1 cellular context compared by ENCODE assay signal in the genomic region with DNA sequence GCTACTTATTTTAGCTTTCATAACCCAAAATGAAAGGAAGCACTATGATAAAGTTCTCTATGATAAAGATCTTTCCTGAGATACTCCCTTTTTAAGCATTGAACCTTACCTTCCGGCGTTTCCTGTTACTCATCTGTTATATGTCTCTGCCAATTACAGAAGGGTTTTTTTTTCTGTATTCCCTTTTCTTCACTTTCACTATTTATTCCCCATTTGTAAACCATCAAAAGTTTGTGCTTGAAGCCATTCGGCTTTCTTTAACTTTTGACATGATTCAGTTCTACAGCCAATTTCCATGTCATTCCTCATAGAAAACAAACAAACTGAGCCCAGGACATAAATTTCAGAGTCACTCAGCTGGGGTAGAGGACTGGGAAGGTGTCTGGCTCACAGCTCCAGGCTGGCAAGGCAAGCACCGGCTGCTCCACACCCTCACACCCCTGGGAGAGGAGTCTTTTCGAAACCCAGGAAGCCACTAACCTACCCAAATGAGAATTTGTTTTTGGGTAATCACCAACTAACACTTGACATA.
TF ChIP-seq lines count a peak whose summit lies in the region.

No MANE protein-coding gene starts in this region.

TF ChIP-seq in GM12878, 131 proteins besides CTCF, POLR2A, EP300 and RAD21:
- TF ChIP-seq, protein P1, sequence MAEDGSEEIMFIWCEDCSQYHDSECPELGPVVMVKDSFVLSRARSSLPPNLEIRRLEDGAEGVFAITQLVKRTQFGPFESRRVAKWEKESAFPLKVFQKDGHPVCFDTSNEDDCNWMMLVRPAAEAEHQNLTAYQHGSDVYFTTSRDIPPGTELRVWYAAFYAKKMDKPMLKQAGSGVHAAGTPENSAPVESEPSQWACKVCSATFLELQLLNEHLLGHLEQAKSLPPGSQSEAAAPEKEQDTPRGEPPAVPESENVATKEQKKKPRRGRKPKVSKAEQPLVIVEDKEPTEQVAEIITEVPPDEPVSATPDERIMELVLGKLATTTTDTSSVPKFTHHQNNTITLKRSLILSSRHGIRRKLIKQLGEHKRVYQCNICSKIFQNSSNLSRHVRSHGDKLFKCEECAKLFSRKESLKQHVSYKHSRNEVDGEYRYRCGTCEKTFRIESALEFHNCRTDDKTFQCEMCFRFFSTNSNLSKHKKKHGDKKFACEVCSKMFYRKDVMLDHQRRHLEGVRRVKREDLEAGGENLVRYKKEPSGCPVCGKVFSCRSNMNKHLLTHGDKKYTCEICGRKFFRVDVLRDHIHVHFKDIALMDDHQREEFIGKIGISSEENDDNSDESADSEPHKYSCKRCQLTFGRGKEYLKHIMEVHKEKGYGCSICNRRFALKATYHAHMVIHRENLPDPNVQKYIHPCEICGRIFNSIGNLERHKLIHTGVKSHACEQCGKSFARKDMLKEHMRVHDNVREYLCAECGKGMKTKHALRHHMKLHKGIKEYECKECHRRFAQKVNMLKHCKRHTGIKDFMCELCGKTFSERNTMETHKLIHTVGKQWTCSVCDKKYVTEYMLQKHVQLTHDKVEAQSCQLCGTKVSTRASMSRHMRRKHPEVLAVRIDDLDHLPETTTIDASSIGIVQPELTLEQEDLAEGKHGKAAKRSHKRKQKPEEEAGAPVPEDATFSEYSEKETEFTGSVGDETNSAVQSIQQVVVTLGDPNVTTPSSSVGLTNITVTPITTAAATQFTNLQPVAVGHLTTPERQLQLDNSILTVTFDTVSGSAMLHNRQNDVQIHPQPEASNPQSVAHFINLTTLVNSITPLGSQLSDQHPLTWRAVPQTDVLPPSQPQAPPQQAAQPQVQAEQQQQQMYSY (CRISPR knock-in tag; IDR thresholded peaks at IDR 0.05): no peak
- TF ChIP-seq, protein P2, sequence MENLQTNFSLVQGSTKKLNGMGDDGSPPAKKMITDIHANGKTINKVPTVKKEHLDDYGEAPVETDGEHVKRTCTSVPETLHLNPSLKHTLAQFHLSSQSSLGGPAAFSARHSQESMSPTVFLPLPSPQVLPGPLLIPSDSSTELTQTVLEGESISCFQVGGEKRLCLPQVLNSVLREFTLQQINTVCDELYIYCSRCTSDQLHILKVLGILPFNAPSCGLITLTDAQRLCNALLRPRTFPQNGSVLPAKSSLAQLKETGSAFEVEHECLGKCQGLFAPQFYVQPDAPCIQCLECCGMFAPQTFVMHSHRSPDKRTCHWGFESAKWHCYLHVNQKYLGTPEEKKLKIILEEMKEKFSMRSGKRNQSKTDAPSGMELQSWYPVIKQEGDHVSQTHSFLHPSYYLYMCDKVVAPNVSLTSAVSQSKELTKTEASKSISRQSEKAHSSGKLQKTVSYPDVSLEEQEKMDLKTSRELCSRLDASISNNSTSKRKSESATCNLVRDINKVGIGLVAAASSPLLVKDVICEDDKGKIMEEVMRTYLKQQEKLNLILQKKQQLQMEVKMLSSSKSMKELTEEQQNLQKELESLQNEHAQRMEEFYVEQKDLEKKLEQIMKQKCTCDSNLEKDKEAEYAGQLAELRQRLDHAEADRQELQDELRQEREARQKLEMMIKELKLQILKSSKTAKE (IDR thresholded peaks at IDR 0.05; ENCODE audit: low read depth, poor library complexity, severe bottlenecking): no peak
- TF ChIP-seq, protein P3, sequence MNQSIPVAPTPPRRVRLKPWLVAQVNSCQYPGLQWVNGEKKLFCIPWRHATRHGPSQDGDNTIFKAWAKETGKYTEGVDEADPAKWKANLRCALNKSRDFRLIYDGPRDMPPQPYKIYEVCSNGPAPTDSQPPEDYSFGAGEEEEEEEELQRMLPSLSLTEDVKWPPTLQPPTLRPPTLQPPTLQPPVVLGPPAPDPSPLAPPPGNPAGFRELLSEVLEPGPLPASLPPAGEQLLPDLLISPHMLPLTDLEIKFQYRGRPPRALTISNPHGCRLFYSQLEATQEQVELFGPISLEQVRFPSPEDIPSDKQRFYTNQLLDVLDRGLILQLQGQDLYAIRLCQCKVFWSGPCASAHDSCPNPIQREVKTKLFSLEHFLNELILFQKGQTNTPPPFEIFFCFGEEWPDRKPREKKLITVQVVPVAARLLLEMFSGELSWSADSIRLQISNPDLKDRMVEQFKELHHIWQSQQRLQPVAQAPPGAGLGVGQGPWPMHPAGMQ (IDR thresholded peaks at IDR 0.05; ENCODE audit: borderline replicate concordance): no peak
- TF ChIP-seq NFIC (IDR thresholded peaks at IDR 0.05; ENCODE audit: low read depth, low read length) (no peak), ETV6 (conservative IDR thresholded peaks at IDR 0.05 in 1 of 2, IDR thresholded peaks at IDR 0.05 in 1 of 2; ENCODE audit: borderline replicate concordance in 1 of 2, low read depth in 1 of 2) (peak in 1 of 2 experiments; percentile 32; a peak in 1 of 4 replicates), MEF2B (IDR thresholded peaks at IDR 0.05; ENCODE audit: partially characterized antibody, poor library complexity, severe bottlenecking) (no peak)
